Comparison of ENCODE assay signal across 1 cellular context in the genomic region with DNA sequence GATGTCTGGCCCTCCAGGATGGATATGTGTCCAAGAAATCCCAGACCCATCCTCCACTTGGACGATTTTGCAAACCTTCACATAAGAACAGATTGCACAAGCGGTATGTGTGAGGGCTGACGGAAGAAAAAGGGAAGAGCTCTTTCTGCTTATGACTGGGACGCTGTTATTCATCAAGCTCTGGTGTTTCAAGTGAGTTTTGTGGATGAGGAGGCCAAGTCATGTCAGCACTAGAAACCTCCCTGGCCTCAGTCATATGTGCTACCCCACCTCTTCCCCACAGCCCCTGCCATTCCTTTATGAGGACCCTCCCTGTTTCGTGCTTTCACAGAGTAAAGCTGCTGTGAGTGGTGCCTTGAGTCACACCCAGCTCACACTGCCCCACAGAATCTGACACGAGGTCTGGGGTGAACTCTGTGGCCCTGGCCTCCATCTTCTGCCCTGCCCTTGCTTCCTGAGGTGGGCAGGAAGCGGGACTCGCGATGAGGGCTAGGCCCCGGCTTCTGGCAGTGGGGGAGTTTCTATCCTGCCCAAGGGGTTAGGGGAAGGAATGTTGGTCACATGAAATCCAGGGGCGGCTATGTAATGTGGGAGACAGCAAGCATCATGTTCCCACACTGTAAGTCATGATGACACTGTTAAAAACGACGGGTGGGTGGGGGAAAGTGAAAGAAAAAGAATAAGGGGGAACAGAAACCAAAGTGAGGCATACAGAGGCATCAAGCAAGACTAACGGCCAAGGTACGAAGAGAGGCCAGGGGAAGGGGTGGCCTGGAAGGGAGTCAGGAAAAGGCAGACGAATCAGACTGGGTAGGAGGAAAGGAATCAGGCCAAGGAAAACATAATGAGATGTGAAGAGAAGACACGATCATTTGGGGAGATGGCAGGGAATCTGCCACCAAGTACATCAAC.
TF ChIP-seq lines count a peak whose summit lies in the region.

No MANE protein-coding gene starts in this region.

TF ChIP-seq in GM12878, 131 proteins besides CTCF, POLR2A, EP300 and RAD21 (continued from another document):
- TF ChIP-seq, protein P1, sequence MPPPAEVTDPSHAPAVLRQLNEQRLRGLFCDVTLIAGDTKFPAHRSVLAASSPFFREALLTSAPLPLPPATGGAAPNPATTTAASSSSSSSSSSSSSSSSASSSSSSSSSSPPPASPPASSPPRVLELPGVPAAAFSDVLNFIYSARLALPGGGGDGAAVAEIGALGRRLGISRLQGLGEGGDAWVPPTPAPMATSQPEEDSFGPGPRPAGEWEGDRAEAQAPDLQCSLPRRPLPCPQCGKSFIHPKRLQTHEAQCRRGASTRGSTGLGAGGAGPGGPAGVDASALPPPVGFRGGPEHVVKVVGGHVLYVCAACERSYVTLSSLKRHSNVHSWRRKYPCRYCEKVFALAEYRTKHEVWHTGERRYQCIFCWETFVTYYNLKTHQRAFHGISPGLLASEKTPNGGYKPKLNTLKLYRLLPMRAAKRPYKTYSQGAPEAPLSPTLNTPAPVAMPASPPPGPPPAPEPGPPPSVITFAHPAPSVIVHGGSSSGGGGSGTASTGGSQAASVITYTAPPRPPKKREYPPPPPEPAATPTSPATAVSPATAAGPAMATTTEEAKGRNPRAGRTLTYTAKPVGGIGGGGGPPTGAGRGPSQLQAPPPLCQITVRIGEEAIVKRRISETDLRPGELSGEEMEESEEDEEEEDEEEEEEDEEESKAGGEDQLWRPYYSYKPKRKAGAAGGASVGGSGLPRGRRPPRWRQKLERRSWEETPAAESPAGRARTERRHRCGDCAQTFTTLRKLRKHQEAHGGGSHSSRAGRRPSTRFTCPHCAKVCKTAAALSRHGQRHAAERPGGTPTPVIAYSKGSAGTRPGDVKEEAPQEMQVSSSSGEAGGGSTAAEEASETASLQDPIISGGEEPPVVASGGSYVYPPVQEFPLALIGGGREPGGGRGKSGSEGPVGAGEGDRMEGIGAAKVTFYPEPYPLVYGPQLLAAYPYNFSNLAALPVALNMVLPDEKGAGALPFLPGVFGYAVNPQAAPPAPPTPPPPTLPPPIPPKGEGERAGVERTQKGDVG (CRISPR knock-in tag; IDR thresholded peaks at IDR 0.05), result peak; percentile 10; the same call in 1 of the 2 replicates
- TF ChIP-seq CBX5 (IDR thresholded peaks at IDR 0.05; ENCODE audit: low read depth), result peak; percentile 59
- TF ChIP-seq RELA (IDR thresholded peaks at IDR 0.05; ENCODE audit: borderline replicate concordance, partially characterized antibody), result no peak
- TF ChIP-seq, protein P2, sequence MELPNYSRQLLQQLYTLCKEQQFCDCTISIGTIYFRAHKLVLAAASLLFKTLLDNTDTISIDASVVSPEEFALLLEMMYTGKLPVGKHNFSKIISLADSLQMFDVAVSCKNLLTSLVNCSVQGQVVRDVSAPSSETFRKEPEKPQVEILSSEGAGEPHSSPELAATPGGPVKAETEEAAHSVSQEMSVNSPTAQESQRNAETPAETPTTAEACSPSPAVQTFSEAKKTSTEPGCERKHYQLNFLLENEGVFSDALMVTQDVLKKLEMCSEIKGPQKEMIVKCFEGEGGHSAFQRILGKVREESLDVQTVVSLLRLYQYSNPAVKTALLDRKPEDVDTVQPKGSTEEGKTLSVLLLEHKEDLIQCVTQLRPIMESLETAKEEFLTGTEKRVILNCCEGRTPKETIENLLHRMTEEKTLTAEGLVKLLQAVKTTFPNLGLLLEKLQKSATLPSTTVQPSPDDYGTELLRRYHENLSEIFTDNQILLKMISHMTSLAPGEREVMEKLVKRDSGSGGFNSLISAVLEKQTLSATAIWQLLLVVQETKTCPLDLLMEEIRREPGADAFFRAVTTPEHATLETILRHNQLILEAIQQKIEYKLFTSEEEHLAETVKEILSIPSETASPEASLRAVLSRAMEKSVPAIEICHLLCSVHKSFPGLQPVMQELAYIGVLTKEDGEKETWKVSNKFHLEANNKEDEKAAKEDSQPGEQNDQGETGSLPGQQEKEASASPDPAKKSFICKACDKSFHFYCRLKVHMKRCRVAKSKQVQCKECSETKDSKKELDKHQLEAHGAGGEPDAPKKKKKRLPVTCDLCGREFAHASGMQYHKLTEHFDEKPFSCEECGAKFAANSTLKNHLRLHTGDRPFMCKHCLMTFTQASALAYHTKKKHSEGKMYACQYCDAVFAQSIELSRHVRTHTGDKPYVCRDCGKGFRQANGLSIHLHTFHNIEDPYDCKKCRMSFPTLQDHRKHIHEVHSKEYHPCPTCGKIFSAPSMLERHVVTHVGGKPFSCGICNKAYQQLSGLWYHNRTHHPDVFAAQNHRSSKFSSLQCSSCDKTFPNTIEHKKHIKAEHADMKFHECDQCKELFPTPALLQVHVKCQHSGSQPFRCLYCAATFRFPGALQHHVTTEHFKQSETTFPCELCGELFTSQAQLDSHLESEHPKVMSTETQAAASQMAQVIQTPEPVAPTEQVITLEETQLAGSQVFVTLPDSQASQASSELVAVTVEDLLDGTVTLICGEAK (IDR thresholded peaks at IDR 0.05; ENCODE audit: borderline replicate concordance), result no peak
- peak; percentile 67; the same call in 1 of the 2 replicates for TF ChIP-seq BACH1 (IDR thresholded peaks at IDR 0.05; ENCODE audit: borderline replicate concordance)
- TF ChIP-seq DPF2 (IDR thresholded peaks at IDR 0.05), result peak; percentile 96
- no peak; the same call in 1 of the 2 replicates for TF ChIP-seq STAT1 (conservative IDR thresholded peaks at IDR 0.05)
- TF ChIP-seq, protein P3, sequence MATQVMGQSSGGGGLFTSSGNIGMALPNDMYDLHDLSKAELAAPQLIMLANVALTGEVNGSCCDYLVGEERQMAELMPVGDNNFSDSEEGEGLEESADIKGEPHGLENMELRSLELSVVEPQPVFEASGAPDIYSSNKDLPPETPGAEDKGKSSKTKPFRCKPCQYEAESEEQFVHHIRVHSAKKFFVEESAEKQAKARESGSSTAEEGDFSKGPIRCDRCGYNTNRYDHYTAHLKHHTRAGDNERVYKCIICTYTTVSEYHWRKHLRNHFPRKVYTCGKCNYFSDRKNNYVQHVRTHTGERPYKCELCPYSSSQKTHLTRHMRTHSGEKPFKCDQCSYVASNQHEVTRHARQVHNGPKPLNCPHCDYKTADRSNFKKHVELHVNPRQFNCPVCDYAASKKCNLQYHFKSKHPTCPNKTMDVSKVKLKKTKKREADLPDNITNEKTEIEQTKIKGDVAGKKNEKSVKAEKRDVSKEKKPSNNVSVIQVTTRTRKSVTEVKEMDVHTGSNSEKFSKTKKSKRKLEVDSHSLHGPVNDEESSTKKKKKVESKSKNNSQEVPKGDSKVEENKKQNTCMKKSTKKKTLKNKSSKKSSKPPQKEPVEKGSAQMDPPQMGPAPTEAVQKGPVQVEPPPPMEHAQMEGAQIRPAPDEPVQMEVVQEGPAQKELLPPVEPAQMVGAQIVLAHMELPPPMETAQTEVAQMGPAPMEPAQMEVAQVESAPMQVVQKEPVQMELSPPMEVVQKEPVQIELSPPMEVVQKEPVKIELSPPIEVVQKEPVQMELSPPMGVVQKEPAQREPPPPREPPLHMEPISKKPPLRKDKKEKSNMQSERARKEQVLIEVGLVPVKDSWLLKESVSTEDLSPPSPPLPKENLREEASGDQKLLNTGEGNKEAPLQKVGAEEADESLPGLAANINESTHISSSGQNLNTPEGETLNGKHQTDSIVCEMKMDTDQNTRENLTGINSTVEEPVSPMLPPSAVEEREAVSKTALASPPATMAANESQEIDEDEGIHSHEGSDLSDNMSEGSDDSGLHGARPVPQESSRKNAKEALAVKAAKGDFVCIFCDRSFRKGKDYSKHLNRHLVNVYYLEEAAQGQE (IDR thresholded peaks at IDR 0.05; ENCODE audit: low read depth, low read length), result peak; percentile 31; the same call in 1 of the 2 replicates
- TF ChIP-seq, protein P4, sequence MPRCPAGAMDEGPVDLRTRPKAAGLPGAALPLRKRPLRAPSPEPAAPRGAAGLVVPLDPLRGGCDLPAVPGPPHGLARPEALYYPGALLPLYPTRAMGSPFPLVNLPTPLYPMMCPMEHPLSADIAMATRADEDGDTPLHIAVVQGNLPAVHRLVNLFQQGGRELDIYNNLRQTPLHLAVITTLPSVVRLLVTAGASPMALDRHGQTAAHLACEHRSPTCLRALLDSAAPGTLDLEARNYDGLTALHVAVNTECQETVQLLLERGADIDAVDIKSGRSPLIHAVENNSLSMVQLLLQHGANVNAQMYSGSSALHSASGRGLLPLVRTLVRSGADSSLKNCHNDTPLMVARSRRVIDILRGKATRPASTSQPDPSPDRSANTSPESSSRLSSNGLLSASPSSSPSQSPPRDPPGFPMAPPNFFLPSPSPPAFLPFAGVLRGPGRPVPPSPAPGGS (IDR thresholded peaks at IDR 0.05; ENCODE audit: borderline replicate concordance, insufficient read depth, low read depth, low read length, poor library complexity, severe bottlenecking), result peak; percentile 19
- TF ChIP-seq SIX5 (IDR thresholded peaks at IDR 0.05; ENCODE audit: low read depth, low read length, severe bottlenecking), result no peak
- TF ChIP-seq MYC (IDR thresholded peaks at IDR 0.05; ENCODE audit: insufficient read depth, insufficient read length, insufficient replicate concordance, low read length, severe bottlenecking), result no peak
- TF ChIP-seq SMARCA5 (IDR thresholded peaks at IDR 0.05), result peak; percentile 95
- peak; percentile 64; the same call in 1 of the 2 replicates for TF ChIP-seq MTA3 (IDR thresholded peaks at IDR 0.05; ENCODE audit: borderline replicate concordance, low read length)
- peak; percentile 52; the same call in 1 of the 2 replicates for TF ChIP-seq TCF3 (IDR thresholded peaks at IDR 0.05; ENCODE audit: borderline replicate concordance, insufficient read depth, low read depth, low read length)
- no peak; the same call in 1 of the 2 replicates for TF ChIP-seq LARP7 (IDR thresholded peaks at IDR 0.05)
- TF ChIP-seq, protein P5, sequence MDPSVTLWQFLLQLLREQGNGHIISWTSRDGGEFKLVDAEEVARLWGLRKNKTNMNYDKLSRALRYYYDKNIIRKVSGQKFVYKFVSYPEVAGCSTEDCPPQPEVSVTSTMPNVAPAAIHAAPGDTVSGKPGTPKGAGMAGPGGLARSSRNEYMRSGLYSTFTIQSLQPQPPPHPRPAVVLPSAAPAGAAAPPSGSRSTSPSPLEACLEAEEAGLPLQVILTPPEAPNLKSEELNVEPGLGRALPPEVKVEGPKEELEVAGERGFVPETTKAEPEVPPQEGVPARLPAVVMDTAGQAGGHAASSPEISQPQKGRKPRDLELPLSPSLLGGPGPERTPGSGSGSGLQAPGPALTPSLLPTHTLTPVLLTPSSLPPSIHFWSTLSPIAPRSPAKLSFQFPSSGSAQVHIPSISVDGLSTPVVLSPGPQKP (IDR thresholded peaks at IDR 0.05; ENCODE audit: low read depth, low read length), result no peak; the same call in 1 of the 2 replicates
- peak; percentile 33 for TF ChIP-seq CBFB (IDR thresholded peaks at IDR 0.05; ENCODE audit: low read depth)
- peak; percentile 37; the same call in 1 of the 2 replicates for TF ChIP-seq YY1 (IDR thresholded peaks at IDR 0.05; ENCODE audit: low read depth, low read length)
- TF ChIP-seq ZNF207 (IDR thresholded peaks at IDR 0.05; ENCODE audit: borderline replicate concordance), result no peak
- no peak for TF ChIP-seq TARDBP (IDR thresholded peaks at IDR 0.05; ENCODE audit: borderline replicate concordance)
- TF ChIP-seq IRF4 (IDR thresholded peaks at IDR 0.05; ENCODE audit: low read depth, low read length), result peak; percentile 98
- peak in 1 of 2 experiments; percentile 71; a peak in 1 of 4 replicates for TF ChIP-seq SRF (IDR thresholded peaks at IDR 0.05; ENCODE audit: low read depth in 2 of 2, low read length in 2 of 2)
- TF ChIP-seq ZNF384 (IDR thresholded peaks at IDR 0.05; ENCODE audit: borderline replicate concordance, low read depth, low read length), result no peak
- TF ChIP-seq SP1 (IDR thresholded peaks at IDR 0.05; ENCODE audit: low read depth, low read length), result peak; percentile 72
- peak; percentile 46; the same call in 1 of the 2 replicates for TF ChIP-seq ZNF217 (IDR thresholded peaks at IDR 0.05)
- TF ChIP-seq NRF1 (conservative IDR thresholded peaks at IDR 0.05; ENCODE audit: low read depth, low read length), result no peak
- TF ChIP-seq CEBPB (IDR thresholded peaks at IDR 0.05; ENCODE audit: borderline replicate concordance in 1 of 2, low read depth in 2 of 2, low read length in 2 of 2), result peak; percentile 46 to 87; a peak in 2 of 4 replicates
- TF ChIP-seq RUNX3 (IDR thresholded peaks at IDR 0.05; ENCODE audit: low read length), result peak; percentile 79
- TF ChIP-seq NBN (IDR thresholded peaks at IDR 0.05), result peak; percentile 94
- TF ChIP-seq, protein P6, sequence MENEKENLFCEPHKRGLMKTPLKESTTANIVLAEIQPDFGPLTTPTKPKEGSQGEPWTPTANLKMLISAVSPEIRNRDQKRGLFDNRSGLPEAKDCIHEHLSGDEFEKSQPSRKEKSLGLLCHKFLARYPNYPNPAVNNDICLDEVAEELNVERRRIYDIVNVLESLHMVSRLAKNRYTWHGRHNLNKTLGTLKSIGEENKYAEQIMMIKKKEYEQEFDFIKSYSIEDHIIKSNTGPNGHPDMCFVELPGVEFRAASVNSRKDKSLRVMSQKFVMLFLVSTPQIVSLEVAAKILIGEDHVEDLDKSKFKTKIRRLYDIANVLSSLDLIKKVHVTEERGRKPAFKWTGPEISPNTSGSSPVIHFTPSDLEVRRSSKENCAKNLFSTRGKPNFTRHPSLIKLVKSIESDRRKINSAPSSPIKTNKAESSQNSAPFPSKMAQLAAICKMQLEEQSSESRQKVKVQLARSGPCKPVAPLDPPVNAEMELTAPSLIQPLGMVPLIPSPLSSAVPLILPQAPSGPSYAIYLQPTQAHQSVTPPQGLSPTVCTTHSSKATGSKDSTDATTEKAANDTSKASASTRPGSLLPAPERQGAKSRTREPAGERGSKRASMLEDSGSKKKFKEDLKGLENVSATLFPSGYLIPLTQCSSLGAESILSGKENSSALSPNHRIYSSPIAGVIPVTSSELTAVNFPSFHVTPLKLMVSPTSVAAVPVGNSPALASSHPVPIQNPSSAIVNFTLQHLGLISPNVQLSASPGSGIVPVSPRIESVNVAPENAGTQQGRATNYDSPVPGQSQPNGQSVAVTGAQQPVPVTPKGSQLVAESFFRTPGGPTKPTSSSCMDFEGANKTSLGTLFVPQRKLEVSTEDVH (IDR thresholded peaks at IDR 0.05; ENCODE audit: low read depth, partially characterized antibody), result no peak
- no peak for TF ChIP-seq FOXK2 (IDR thresholded peaks at IDR 0.05)
- TF ChIP-seq NFXL1 (IDR thresholded peaks at IDR 0.05; ENCODE audit: borderline replicate concordance), result no peak
- peak; percentile 28; the same call in 1 of the 2 replicates for TF ChIP-seq MEF2A (IDR thresholded peaks at IDR 0.05; ENCODE audit: insufficient read depth, low read depth, low read length)
- peak; percentile 77 for TF ChIP-seq POU2F2 (IDR thresholded peaks at IDR 0.05; ENCODE audit: borderline replicate concordance, low read depth, low read length)
- TF ChIP-seq HDGF (IDR thresholded peaks at IDR 0.05), result peak; percentile 94
